Comparison of ENCODE assay signal across 1 cellular context in genomic region chr16:50024684-50025543, GRCh38.
A peak's percentile ranks its signal among the peaks of the same experiment; 100 is the strongest.
TF ChIP-seq lines count a peak whose summit lies in the region.

A gene with protein sequence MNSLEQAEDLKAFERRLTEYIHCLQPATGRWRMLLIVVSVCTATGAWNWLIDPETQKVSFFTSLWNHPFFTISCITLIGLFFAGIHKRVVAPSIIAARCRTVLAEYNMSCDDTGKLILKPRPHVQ (plus strand): TSS chr16:50025225. CDS start chr16:50025316, 91 bp downstream.

TF ChIP-seq in K562, 482 proteins besides CTCF, POLR2A, EP300 and RAD21 (continued from another document and continues in another):
- TF ChIP-seq ATF2 (CRISPR knock-in tag; IDR thresholded peaks at IDR 0.05) (no peak), ARID3B (CRISPR knock-in tag; IDR thresholded peaks at IDR 0.05; ENCODE audit: borderline replicate concordance) (no peak), CCAR2 (IDR thresholded peaks at IDR 0.05; ENCODE audit: low read depth, low read length) (no peak), PCBP2 (IDR thresholded peaks at IDR 0.05; ENCODE audit: low read depth, low read length, poor library complexity, severe bottlenecking) (no peak), FIP1L1 (IDR thresholded peaks at IDR 0.05; ENCODE audit: low read depth, low read length, poor library complexity, severe bottlenecking) (no peak), ZBTB9 (CRISPR knock-in tag; IDR thresholded peaks at IDR 0.05) (no peak), SOX6 (IDR thresholded peaks at IDR 0.05) (peak; percentile 40; the same call in 1 of the 2 replicates), DIDO1 (tag; IDR thresholded peaks at IDR 0.05; ENCODE audit: low read depth) (peak; percentile 70; the same call in 1 of the 2 replicates), SMAD2 (IDR thresholded peaks at IDR 0.05; ENCODE audit: low read depth, low read length) (no peak), OTX1 (CRISPR knock-in tag; IDR thresholded peaks at IDR 0.05) (no peak), SNIP1 (IDR thresholded peaks at IDR 0.05; ENCODE audit: low read depth) (no peak), ZNF785 (CRISPR knock-in tag; IDR thresholded peaks at IDR 0.05) (no peak), GATAD2B (IDR thresholded peaks at IDR 0.05; ENCODE audit: borderline replicate concordance) (no peak), RCOR1 (IDR thresholded peaks at IDR 0.05; ENCODE audit: borderline replicate concordance in 1 of 2, low read depth in 2 of 2, low read length in 2 of 2) (peak in 1 of 2 experiments; percentile 37; a peak in 1 of 4 replicates), ZNF133 (CRISPR knock-in tag; IDR thresholded peaks at IDR 0.05) (no peak), SAP30 (IDR thresholded peaks at IDR 0.05; ENCODE audit: borderline replicate concordance, insufficient read depth, low read depth, low read length, poor library complexity, severe bottlenecking) (no peak), BRF1 (IDR thresholded peaks at IDR 0.05; ENCODE audit: borderline replicate concordance, extremely low read depth, insufficient read length) (no peak), YY1 (IDR thresholded peaks at IDR 0.05; ENCODE audit: borderline replicate concordance in 1 of 3, control insufficient read depth in 1 of 3, extremely low read depth in 1 of 3, insufficient read depth in 3 of 3, insufficient read length in 1 of 3, insufficient replicate concordance in 2 of 3, low read depth in 1 of 3, low read length in 2 of 3) (peak in 2 of 3 experiments; percentile 35 to 61), STAT5B (CRISPR knock-in tag; IDR thresholded peaks at IDR 0.05) (no peak), BDP1 (IDR thresholded peaks at IDR 0.05; ENCODE audit: insufficient read depth, insufficient read length) (no peak), ZNF124 (CRISPR knock-in tag; IDR thresholded peaks at IDR 0.05) (no peak), BRD9 (IDR thresholded peaks at IDR 0.05; ENCODE audit: low read depth, partially characterized antibody) (no peak), ASH1L (IDR thresholded peaks at IDR 0.05; ENCODE audit: borderline replicate concordance, low read depth, partially characterized antibody) (peak; percentile 96), ZFP36 (IDR thresholded peaks at IDR 0.05; ENCODE audit: low read depth, low read length, partially characterized antibody) (no peak), E2F6 (IDR thresholded peaks at IDR 0.05; ENCODE audit: borderline replicate concordance in 1 of 2, extremely low read depth in 1 of 2, insufficient read depth in 1 of 2, insufficient read length in 1 of 2, low read depth in 1 of 2, low read length in 1 of 2, poor library complexity in 1 of 2, severe bottlenecking in 1 of 2) (peak in 1 of 2 experiments; percentile 28), LCOR (CRISPR knock-in tag; IDR thresholded peaks at IDR 0.05) (0 out of 2 replicates have a peak, but pooled peaks have one; percentile 49), FOXK1 (CRISPR knock-in tag; IDR thresholded peaks at IDR 0.05; ENCODE audit: borderline replicate concordance) (no peak), ZNF263 (CRISPR knock-in tag; IDR thresholded peaks at IDR 0.05; ENCODE audit: borderline replicate concordance) (no peak), SMC3 (conservative IDR thresholded peaks at IDR 0.05; ENCODE audit: insufficient read depth, low read depth, low read length) (peak; percentile 91), ZBTB2 (IDR thresholded peaks at IDR 0.05) (no peak), CCNT2 (IDR thresholded peaks at IDR 0.05; ENCODE audit: borderline replicate concordance, extremely low read depth, insufficient read length, low read depth, low read length) (peak; percentile 80), DPF2 (IDR thresholded peaks at IDR 0.05) (no peak), TSC22D4 (tag; IDR thresholded peaks at IDR 0.05) (no peak), ELF1 (tag; IDR thresholded peaks at IDR 0.05) (peak; percentile 37; the same call in 1 of the 2 replicates), FOSL1 (tag; conservative IDR thresholded peaks at IDR 0.05) (no peak), ADNP (tag; IDR thresholded peaks at IDR 0.05) (no peak), ZNF274 (IDR thresholded peaks at IDR 0.05; ENCODE audit: borderline replicate concordance, low read depth, low read length) (no peak), PATZ1 (CRISPR knock-in tag; IDR thresholded peaks at IDR 0.05; ENCODE audit: borderline replicate concordance) (no peak), ZNF583 (CRISPR knock-in tag; IDR thresholded peaks at IDR 0.05) (no peak), ZNF436 (CRISPR knock-in tag; IDR thresholded peaks at IDR 0.05) (no peak), SLC30A9 (CRISPR knock-in tag; IDR thresholded peaks at IDR 0.05) (no peak), NBN (IDR thresholded peaks at IDR 0.05; ENCODE audit: low read depth) (no peak), TCF3 (CRISPR knock-in tag; IDR thresholded peaks at IDR 0.05) (no peak), MTA1 (IDR thresholded peaks at IDR 0.05; ENCODE audit: borderline replicate concordance) (no peak), IFI16 (CRISPR knock-in tag; IDR thresholded peaks at IDR 0.05) (no peak), ZFP91 (CRISPR knock-in tag; IDR thresholded peaks at IDR 0.05) (0 out of 2 replicates have a peak, but pooled peaks have one; percentile 22), ILK (tag; IDR thresholded peaks at IDR 0.05; ENCODE audit: borderline replicate concordance, low read depth) (no peak), ZNF384 (IDR thresholded peaks at IDR 0.05; ENCODE audit: low read depth, low read length) (no peak), MYNN (IDR thresholded peaks at IDR 0.05) (no peak), MYNN (CRISPR knock-in tag; IDR thresholded peaks at IDR 0.05) (no peak)
- TF ChIP-seq, protein P1, sequence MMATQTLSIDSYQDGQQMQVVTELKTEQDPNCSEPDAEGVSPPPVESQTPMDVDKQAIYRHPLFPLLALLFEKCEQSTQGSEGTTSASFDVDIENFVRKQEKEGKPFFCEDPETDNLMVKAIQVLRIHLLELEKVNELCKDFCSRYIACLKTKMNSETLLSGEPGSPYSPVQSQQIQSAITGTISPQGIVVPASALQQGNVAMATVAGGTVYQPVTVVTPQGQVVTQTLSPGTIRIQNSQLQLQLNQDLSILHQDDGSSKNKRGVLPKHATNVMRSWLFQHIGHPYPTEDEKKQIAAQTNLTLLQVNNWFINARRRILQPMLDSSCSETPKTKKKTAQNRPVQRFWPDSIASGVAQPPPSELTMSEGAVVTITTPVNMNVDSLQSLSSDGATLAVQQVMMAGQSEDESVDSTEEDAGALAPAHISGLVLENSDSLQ (IDR thresholded peaks at IDR 0.05): no peak
- TF ChIP-seq, protein P2, sequence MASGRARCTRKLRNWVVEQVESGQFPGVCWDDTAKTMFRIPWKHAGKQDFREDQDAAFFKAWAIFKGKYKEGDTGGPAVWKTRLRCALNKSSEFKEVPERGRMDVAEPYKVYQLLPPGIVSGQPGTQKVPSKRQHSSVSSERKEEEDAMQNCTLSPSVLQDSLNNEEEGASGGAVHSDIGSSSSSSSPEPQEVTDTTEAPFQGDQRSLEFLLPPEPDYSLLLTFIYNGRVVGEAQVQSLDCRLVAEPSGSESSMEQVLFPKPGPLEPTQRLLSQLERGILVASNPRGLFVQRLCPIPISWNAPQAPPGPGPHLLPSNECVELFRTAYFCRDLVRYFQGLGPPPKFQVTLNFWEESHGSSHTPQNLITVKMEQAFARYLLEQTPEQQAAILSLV (tag; IDR thresholded peaks at IDR 0.05): no peak
- TF ChIP-seq, protein P3, sequence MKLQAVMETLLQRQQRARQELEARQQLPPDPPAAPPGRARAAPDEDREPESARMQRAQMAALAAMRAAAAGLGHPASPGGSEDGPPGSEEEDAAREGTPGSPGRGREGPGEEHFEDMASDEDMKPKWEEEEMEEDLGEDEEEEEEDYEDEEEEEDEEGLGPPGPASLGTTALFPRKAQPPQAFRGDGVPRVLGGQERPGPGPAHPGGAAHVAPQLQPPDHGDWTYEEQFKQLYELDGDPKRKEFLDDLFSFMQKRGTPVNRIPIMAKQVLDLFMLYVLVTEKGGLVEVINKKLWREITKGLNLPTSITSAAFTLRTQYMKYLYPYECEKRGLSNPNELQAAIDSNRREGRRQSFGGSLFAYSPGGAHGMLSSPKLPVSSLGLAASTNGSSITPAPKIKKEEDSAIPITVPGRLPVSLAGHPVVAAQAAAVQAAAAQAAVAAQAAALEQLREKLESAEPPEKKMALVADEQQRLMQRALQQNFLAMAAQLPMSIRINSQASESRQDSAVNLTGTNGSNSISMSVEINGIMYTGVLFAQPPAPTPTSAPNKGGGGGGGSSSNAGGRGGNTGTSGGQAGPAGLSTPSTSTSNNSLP (IDR thresholded peaks at IDR 0.05; ENCODE audit: borderline replicate concordance, low read depth, low read length): no peak
- TF ChIP-seq, protein P4, sequence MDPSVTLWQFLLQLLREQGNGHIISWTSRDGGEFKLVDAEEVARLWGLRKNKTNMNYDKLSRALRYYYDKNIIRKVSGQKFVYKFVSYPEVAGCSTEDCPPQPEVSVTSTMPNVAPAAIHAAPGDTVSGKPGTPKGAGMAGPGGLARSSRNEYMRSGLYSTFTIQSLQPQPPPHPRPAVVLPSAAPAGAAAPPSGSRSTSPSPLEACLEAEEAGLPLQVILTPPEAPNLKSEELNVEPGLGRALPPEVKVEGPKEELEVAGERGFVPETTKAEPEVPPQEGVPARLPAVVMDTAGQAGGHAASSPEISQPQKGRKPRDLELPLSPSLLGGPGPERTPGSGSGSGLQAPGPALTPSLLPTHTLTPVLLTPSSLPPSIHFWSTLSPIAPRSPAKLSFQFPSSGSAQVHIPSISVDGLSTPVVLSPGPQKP (CRISPR knock-in tag; IDR thresholded peaks at IDR 0.05): no peak
